In genomic region chr6:626236-626635, GRCh38 we compare ENCODE assay signal across 16 cellular contexts. TPM values are rescaled to one million over a fixed set of nuclear protein-coding genes. Genes with fewer than 3 reads are reported as not detected.
DNase-seq lines count a peak whose midpoint lies in the region; ATAC-seq and TF ChIP-seq lines count a peak whose summit lies in the region.
"Had no signal": no experiment of that assay in that cellular context is flagged by ENCODE, and none has a peak within 500 bp of the region (broad histone marks: within the 10 kb centered on the region; RNA-seq: fewer than 3 reads in every experiment).

No MANE protein-coding gene starts in this region.

- H3K27ac ChIP-seq in muscle layer of colon (ENCODE audit: low read depth, low read length) = peak overlapping the region; percentile 37
- H3K27ac ChIP-seq: foreskin keratinocyte, left ventricle myocardium inferior had no signal

- H3K9me3 ChIP-seq in muscle layer of colon (ENCODE audit: low read length) = no peaks in the 10 kb centered on the region
- H3K9me3 ChIP-seq: left ventricle myocardium inferior had no signal

- H3K9ac ChIP-seq in muscle layer of colon (ENCODE audit: low read length) = no peak overlapping the region

- POLR2A ChIA-PET in activated CD4-positive, alpha-beta memory T cell treated with anti-CD3 and anti-CD28 coated beads for 36 hours (lab: Charles Lee) = no interaction called here

- H3K4me3 Mint-ChIP-seq in chondrocyte (ENCODE audit: unreplicated experiment) = peak overlapping the region; percentile 5
- no peak overlapping the region for H3K4me3 Mint-ChIP-seq in activated CD4-positive, alpha-beta memory T cell treated with anti-CD3 and anti-CD28 coated beads for 36 hours

- no peaks in the 10 kb centered on the region for H3K27me3 Mint-ChIP-seq in chondrocyte (ENCODE audit: low read depth)
- H3K27me3 Mint-ChIP-seq in activated CD4-positive, alpha-beta memory T cell treated with anti-CD3 and anti-CD28 coated beads for 36 hours = no peaks in the 10 kb centered on the region

- peak overlapping the region; percentile 45 for H3K27ac Mint-ChIP-seq in chondrocyte (ENCODE audit: unreplicated experiment)
- H3K27ac Mint-ChIP-seq in activated CD4-positive, alpha-beta memory T cell treated with anti-CD3 and anti-CD28 coated beads for 36 hours = no peak overlapping the region

- peaks cover 3% of the 10 kb centered on the region for H3K36me3 Mint-ChIP-seq in chondrocyte (ENCODE audit: low read depth)
- peaks cover 13% of the 10 kb centered on the region for H3K36me3 Mint-ChIP-seq in activated CD4-positive, alpha-beta memory T cell treated with anti-CD3 and anti-CD28 coated beads for 36 hours

- no peak overlapping the region for H3K4me3 ChIP-seq in muscle layer of colon (ENCODE audit: low read depth in 1 of 2, low read length in 2 of 2)
- H3K4me3 ChIP-seq: left ventricle myocardium inferior had no signal

- DNase-seq in LHCN-M2 (ENCODE audit: low read depth) = peak; percentile 98
- no peak for DNase-seq in chondrocyte (ENCODE audit: low spot score)
- no peak for DNase-seq in UCSD-AML1 (lab: John Stamatoyannopoulos, UW; ENCODE audit: unreplicated experiment)
- no peak for DNase-seq in activated CD4-positive, alpha-beta memory T cell treated with anti-CD3 and anti-CD28 coated beads for 36 hours
- no peak for DNase-seq in medulla oblongata (ENCODE audit: extremely low spot score)
- DNase-seq: activated CD4-positive, alpha-beta T cell treated with anti-CD3 and anti-CD28 coated beads, Interleukin-2, amount 50 U/mL, for 1 hour; anterior cingulate cortex; foreskin keratinocyte; GDM1; left ventricle myocardium inferior; NCI-H1436 treated with DMSO at 0.1 percent for 48 hours; NCI-H82; SW 1271 had no signal

- H3K4me1 Mint-ChIP-seq in chondrocyte (ENCODE audit: low read depth) = peaks cover 38% of the 10 kb centered on the region
- peaks cover 8% of the 10 kb centered on the region for H3K4me1 Mint-ChIP-seq in activated CD4-positive, alpha-beta memory T cell treated with anti-CD3 and anti-CD28 coated beads for 36 hours (ENCODE audit: low read depth)

- ATAC-seq in GM18520 (IDR thresholded peaks at IDR 0.05; ENCODE audit: unreplicated experiment) = no peak
- ATAC-seq: foreskin keratinocyte, sciatic nerve had no signal

- intact Hi-C loops in activated CD4-positive, alpha-beta memory T cell treated with anti-CD3 and anti-CD28 coated beads for 36 hours (cut with micrococcal nuclease) = no loop called here

- CTCF ChIA-PET in activated CD4-positive, alpha-beta memory T cell treated with anti-CD3 and anti-CD28 coated beads for 36 hours (lab: Charles Lee) = no interaction called here

- no peaks in the 10 kb centered on the region for H3K27me3 ChIP-seq in muscle layer of colon (ENCODE audit: control insufficient read depth in 1 of 2, insufficient read depth in 2 of 2, low read length in 2 of 2)
- H3K27me3 ChIP-seq: foreskin keratinocyte had no signal

- peaks cover 4% of the 10 kb centered on the region for H3K36me3 ChIP-seq in muscle layer of colon (ENCODE audit: insufficient read depth, low read length)

- no peaks in the 10 kb centered on the region for H3K9me3 Mint-ChIP-seq in chondrocyte (ENCODE audit: low read depth)
- no peaks in the 10 kb centered on the region for H3K9me3 Mint-ChIP-seq in activated CD4-positive, alpha-beta memory T cell treated with anti-CD3 and anti-CD28 coated beads for 36 hours

- TF ChIP-seq CTCF in chondrocyte (IDR thresholded peaks at IDR 0.05) = no peak

- H3K4me1 ChIP-seq in muscle layer of colon (ENCODE audit: insufficient read depth, low read length) = peaks cover 6% of the 10 kb centered on the region
- H3K4me1 ChIP-seq: foreskin keratinocyte, left ventricle myocardium inferior had no signal

RNA-seq across cellular contexts. Expression of gene HUS1B, which starts 30.7 kb away (rescaled TPM):
- total RNA-seq in LHCN-M2 (2014; rRNA removed) = 0.17 and 0.19 TPM in 2 replicates
- polyA plus RNA-seq in LHCN-M2 (2012) = 0.15 TPM
- 0.70 to 0.97 TPM (median 0.79 TPM) in 3 replicates for total RNA-seq in chondrocyte
- 1 to 10 TPM; 1.1 to 1.5 TPM for total RNA-seq in activated CD4-positive, alpha-beta memory T cell treated with anti-CD3 and anti-CD28 coated beads for 36 hours
- total RNA-seq: left ventricle myocardium inferior had no signal
